Comparison of ENCODE assay signal across 2 cellular contexts in genomic region chrX:52934704-52935468, GRCh38.
TF ChIP-seq lines count a peak whose summit lies in the region.

No MANE protein-coding gene starts in this region.

TF ChIP-seq in A549, 52 proteins besides CTCF, POLR2A, EP300 and RAD21:
- TF ChIP-seq BCL3 (IDR thresholded peaks at IDR 0.05) (peak; percentile 83; the same call in 2 of the 3 replicates), BHLHE40 (IDR thresholded peaks at IDR 0.05; ENCODE audit: low read depth, low read length) (no peak), ZSCAN20 (CRISPR knock-in tag; IDR thresholded peaks at IDR 0.05) (no peak), KDM5A (IDR thresholded peaks at IDR 0.05) (peak; percentile 98), HOXB5 (CRISPR knock-in tag; IDR thresholded peaks at IDR 0.05) (no peak), HDAC2 (IDR thresholded peaks at IDR 0.05) (no peak), CEBPB (IDR thresholded peaks at IDR 0.05) (peak in 1 of 2 experiments; percentile 53; a peak in 1 of 4 replicates), ZNF302 (CRISPR knock-in tag; IDR thresholded peaks at IDR 0.05) (no peak), PHF8 (IDR thresholded peaks at IDR 0.05; ENCODE audit: borderline replicate concordance, low read depth) (peak; percentile 62; the same call in 1 of the 2 replicates), ZC3H11A (IDR thresholded peaks at IDR 0.05) (no peak), SMC3 (IDR thresholded peaks at IDR 0.05) (peak; percentile 72), MAZ (IDR thresholded peaks at IDR 0.05; ENCODE audit: borderline replicate concordance, low read depth, low read length) (peak; percentile 99), FOSL2 (IDR thresholded peaks at IDR 0.05) (no peak), FOSL2 (CRISPR knock-in tag; IDR thresholded peaks at IDR 0.05) (no peak), USF2 (IDR thresholded peaks at IDR 0.05) (no peak), CBX2 (IDR thresholded peaks at IDR 0.05; ENCODE audit: borderline replicate concordance, low read depth) (no peak), JUN (IDR thresholded peaks at IDR 0.05) (peak in 1 of 2 experiments; percentile 44; a peak in 1 of 5 replicates), CHD4 (IDR thresholded peaks at IDR 0.05; ENCODE audit: borderline replicate concordance) (no peak), RCOR1 (IDR thresholded peaks at IDR 0.05; ENCODE audit: low read depth, low read length) (no peak), CHD2 (IDR thresholded peaks at IDR 0.05; ENCODE audit: low read length, partially characterized antibody) (no peak)
- TF ChIP-seq, protein P1, sequence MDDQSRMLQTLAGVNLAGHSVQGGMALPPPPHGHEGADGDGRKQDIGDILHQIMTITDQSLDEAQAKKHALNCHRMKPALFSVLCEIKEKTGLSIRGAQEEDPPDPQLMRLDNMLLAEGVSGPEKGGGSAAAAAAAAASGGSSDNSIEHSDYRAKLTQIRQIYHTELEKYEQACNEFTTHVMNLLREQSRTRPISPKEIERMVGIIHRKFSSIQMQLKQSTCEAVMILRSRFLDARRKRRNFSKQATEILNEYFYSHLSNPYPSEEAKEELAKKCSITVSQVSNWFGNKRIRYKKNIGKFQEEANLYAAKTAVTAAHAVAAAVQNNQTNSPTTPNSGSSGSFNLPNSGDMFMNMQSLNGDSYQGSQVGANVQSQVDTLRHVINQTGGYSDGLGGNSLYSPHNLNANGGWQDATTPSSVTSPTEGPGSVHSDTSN (IDR thresholded peaks at IDR 0.05): 0 out of 2 replicates have a peak, but pooled peaks have one; percentile 30
- TF ChIP-seq, protein P2, sequence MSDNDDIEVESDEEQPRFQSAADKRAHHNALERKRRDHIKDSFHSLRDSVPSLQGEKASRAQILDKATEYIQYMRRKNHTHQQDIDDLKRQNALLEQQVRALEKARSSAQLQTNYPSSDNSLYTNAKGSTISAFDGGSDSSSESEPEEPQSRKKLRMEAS (IDR thresholded peaks at IDR 0.05): peak; percentile 38; the same call in 1 of the 2 replicates
- TF ChIP-seq, protein P3, sequence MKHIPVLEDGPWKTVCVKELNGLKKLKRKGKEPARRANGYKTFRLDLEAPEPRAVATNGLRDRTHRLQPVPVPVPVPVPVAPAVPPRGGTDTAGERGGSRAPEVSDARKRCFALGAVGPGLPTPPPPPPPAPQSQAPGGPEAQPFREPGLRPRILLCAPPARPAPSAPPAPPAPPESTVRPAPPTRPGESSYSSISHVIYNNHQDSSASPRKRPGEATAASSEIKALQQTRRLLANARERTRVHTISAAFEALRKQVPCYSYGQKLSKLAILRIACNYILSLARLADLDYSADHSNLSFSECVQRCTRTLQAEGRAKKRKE (CRISPR knock-in tag; IDR thresholded peaks at IDR 0.05; ENCODE audit: low read depth): no peak
- TF ChIP-seq, protein P4, sequence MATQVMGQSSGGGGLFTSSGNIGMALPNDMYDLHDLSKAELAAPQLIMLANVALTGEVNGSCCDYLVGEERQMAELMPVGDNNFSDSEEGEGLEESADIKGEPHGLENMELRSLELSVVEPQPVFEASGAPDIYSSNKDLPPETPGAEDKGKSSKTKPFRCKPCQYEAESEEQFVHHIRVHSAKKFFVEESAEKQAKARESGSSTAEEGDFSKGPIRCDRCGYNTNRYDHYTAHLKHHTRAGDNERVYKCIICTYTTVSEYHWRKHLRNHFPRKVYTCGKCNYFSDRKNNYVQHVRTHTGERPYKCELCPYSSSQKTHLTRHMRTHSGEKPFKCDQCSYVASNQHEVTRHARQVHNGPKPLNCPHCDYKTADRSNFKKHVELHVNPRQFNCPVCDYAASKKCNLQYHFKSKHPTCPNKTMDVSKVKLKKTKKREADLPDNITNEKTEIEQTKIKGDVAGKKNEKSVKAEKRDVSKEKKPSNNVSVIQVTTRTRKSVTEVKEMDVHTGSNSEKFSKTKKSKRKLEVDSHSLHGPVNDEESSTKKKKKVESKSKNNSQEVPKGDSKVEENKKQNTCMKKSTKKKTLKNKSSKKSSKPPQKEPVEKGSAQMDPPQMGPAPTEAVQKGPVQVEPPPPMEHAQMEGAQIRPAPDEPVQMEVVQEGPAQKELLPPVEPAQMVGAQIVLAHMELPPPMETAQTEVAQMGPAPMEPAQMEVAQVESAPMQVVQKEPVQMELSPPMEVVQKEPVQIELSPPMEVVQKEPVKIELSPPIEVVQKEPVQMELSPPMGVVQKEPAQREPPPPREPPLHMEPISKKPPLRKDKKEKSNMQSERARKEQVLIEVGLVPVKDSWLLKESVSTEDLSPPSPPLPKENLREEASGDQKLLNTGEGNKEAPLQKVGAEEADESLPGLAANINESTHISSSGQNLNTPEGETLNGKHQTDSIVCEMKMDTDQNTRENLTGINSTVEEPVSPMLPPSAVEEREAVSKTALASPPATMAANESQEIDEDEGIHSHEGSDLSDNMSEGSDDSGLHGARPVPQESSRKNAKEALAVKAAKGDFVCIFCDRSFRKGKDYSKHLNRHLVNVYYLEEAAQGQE (IDR thresholded peaks at IDR 0.05): no peak

TF ChIP-seq in K562, 482 proteins besides CTCF, POLR2A, EP300 and RAD21 (continues in another document):
- TF ChIP-seq ZNF586 (CRISPR knock-in tag; conservative IDR thresholded peaks at IDR 0.05): no peak
- TF ChIP-seq, protein P5, sequence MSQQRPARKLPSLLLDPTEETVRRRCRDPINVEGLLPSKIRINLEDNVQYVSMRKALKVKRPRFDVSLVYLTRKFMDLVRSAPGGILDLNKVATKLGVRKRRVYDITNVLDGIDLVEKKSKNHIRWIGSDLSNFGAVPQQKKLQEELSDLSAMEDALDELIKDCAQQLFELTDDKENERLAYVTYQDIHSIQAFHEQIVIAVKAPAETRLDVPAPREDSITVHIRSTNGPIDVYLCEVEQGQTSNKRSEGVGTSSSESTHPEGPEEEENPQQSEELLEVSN (IDR thresholded peaks at IDR 0.05; ENCODE audit: borderline replicate concordance in 1 of 2, extremely low read depth in 1 of 2, insufficient read depth in 1 of 2, insufficient read length in 1 of 2, low read depth in 1 of 2, low read length in 1 of 2, poor library complexity in 1 of 2, severe bottlenecking in 1 of 2): peak in 1 of 2 experiments; percentile 22
- TF ChIP-seq POLR3G (IDR thresholded peaks at IDR 0.05; ENCODE audit: extremely low read depth, insufficient read length, insufficient replicate concordance): no peak
- TF ChIP-seq, protein P6, sequence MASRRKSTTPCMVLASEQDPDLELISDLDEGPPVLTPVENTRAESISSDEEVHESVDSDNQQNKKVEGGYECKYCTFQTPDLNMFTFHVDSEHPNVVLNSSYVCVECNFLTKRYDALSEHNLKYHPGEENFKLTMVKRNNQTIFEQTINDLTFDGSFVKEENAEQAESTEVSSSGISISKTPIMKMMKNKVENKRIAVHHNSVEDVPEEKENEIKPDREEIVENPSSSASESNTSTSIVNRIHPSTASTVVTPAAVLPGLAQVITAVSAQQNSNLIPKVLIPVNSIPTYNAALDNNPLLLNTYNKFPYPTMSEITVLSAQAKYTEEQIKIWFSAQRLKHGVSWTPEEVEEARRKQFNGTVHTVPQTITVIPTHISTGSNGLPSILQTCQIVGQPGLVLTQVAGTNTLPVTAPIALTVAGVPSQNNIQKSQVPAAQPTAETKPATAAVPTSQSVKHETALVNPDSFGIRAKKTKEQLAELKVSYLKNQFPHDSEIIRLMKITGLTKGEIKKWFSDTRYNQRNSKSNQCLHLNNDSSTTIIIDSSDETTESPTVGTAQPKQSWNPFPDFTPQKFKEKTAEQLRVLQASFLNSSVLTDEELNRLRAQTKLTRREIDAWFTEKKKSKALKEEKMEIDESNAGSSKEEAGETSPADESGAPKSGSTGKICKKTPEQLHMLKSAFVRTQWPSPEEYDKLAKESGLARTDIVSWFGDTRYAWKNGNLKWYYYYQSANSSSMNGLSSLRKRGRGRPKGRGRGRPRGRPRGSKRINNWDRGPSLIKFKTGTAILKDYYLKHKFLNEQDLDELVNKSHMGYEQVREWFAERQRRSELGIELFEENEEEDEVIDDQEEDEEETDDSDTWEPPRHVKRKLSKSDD (conservative IDR thresholded peaks at IDR 0.05; ENCODE audit: low read length): no peak
- TF ChIP-seq KLF16 (IDR thresholded peaks at IDR 0.05): peak; percentile 26; the same call in 1 of the 2 replicates
- no peak for TF ChIP-seq KDM4B (IDR thresholded peaks at IDR 0.05; ENCODE audit: borderline replicate concordance in 2 of 2, low read depth in 1 of 2)
- 0 out of 2 replicates have a peak, but pooled peaks have one; percentile 16 for TF ChIP-seq TARDBP (IDR thresholded peaks at IDR 0.05)
- no peak for TF ChIP-seq TCF15 (CRISPR knock-in tag; IDR thresholded peaks at IDR 0.05)
- no peak for TF ChIP-seq ATF1 (CRISPR knock-in tag; IDR thresholded peaks at IDR 0.05)
- peak; percentile 93 for TF ChIP-seq ATF1 (tag; IDR thresholded peaks at IDR 0.05)
- TF ChIP-seq ZNF408 (CRISPR knock-in tag; IDR thresholded peaks at IDR 0.05; ENCODE audit: low read depth): no peak
- no peak for TF ChIP-seq MBD1 (CRISPR knock-in tag; IDR thresholded peaks at IDR 0.05)
- 0 out of 2 replicates have a peak, but pooled peaks have one; percentile 23 for TF ChIP-seq ZNF263 (CRISPR knock-in tag; IDR thresholded peaks at IDR 0.05; ENCODE audit: borderline replicate concordance)
- 0 out of 4 replicates have a peak, but pooled peaks of 1 of the 2 experiments have one; percentile 49 for TF ChIP-seq SRF (CRISPR knock-in tag; IDR thresholded peaks at IDR 0.05)
- TF ChIP-seq RBM39 (optimal IDR thresholded peaks at IDR 0.05; ENCODE audit: low read depth, low read length): no peak
- no peak for TF ChIP-seq ADNP (tag; IDR thresholded peaks at IDR 0.05)
- TF ChIP-seq GTF2B (IDR thresholded peaks at IDR 0.05; ENCODE audit: extremely low read depth, insufficient read length): no peak
- no peak for TF ChIP-seq FOSL1 (tag; conservative IDR thresholded peaks at IDR 0.05)
- TF ChIP-seq RBM15 (IDR thresholded peaks at IDR 0.05; ENCODE audit: insufficient read depth, low read length): no peak
- TF ChIP-seq ZNF436 (CRISPR knock-in tag; IDR thresholded peaks at IDR 0.05): no peak
- no peak for TF ChIP-seq KLF1 (tag; IDR thresholded peaks at IDR 0.05)
- no peak for TF ChIP-seq ZNF717 (CRISPR knock-in tag; IDR thresholded peaks at IDR 0.05)
- TF ChIP-seq, protein P7, sequence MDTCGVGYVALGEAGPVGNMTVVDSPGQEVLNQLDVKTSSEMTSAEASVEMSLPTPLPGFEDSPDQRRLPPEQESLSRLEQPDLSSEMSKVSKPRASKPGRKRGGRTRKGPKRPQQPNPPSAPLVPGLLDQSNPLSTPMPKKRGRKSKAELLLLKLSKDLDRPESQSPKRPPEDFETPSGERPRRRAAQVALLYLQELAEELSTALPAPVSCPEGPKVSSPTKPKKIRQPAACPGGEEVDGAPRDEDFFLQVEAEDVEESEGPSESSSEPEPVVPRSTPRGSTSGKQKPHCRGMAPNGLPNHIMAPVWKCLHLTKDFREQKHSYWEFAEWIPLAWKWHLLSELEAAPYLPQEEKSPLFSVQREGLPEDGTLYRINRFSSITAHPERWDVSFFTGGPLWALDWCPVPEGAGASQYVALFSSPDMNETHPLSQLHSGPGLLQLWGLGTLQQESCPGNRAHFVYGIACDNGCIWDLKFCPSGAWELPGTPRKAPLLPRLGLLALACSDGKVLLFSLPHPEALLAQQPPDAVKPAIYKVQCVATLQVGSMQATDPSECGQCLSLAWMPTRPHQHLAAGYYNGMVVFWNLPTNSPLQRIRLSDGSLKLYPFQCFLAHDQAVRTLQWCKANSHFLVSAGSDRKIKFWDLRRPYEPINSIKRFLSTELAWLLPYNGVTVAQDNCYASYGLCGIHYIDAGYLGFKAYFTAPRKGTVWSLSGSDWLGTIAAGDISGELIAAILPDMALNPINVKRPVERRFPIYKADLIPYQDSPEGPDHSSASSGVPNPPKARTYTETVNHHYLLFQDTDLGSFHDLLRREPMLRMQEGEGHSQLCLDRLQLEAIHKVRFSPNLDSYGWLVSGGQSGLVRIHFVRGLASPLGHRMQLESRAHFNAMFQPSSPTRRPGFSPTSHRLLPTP (IDR thresholded peaks at IDR 0.05; ENCODE audit: borderline replicate concordance, extremely low read depth, insufficient read length): peak; percentile 21
- no peak for TF ChIP-seq ZNF699 (CRISPR knock-in tag; IDR thresholded peaks at IDR 0.05; ENCODE audit: insufficient replicate concordance)
- peak; percentile 92 to 94 for TF ChIP-seq NRF1 (conservative IDR thresholded peaks at IDR 0.05 in 1 of 2, IDR thresholded peaks at IDR 0.05 in 1 of 2)
- no peak for TF ChIP-seq ZSCAN29 (IDR thresholded peaks at IDR 0.05)
